In genomic region chr16:71540-72341, GRCh38 we compare ENCODE assay signal across 8 cellular contexts. TPM values are rescaled to one million over a fixed set of nuclear protein-coding genes. Genes with fewer than 3 reads are reported as not detected.
A peak's percentile ranks its signal among the peaks of the same experiment; 100 is the strongest.
DNase-seq lines count a peak whose midpoint lies in the region; ATAC-seq, FAIRE-seq and TF ChIP-seq lines count a peak whose summit lies in the region.

No MANE protein-coding gene starts in this region.

- peak overlapping the region; percentile 49 for H2AFZ ChIP-seq in astrocyte (ENCODE audit: low read depth, low read length)

- FAIRE-seq in A204.1 (lab: Jason Lieb, UNC) (peak; percentile 52), astrocyte (lab: Jason Lieb, UNC) (no peak)

- peaks cover 43% of the 10 kb centered on the region for H3K4me1 Mint-ChIP-seq in astrocyte (ENCODE audit: low read depth, unreplicated experiment)

- H3K9me3 Mint-ChIP-seq in astrocyte (ENCODE audit: unreplicated experiment) = no peaks in the 10 kb centered on the region

- DNase-seq in HFF-Myc (ENCODE audit: extremely low read depth, low read depth) (no peak), astrocyte (ENCODE audit: low read depth) (peak; percentile 64), spleen (no peak), OCI-M1 (lab: John Stamatoyannopoulos, UW) (no peak)

- H3K27ac Mint-ChIP-seq in astrocyte (ENCODE audit: unreplicated experiment) = peak overlapping the region; percentile 72

- no peak for TF ChIP-seq POLR2A in spleen (IDR thresholded peaks at IDR 0.05)

- H3K9me3 ChIP-seq in astrocyte (ENCODE audit: insufficient read depth, low read depth, low read length) = no peaks in the 10 kb centered on the region
- no peaks in the 10 kb centered on the region for H3K9me3 ChIP-seq in iPS-18c (ENCODE audit: control insufficient read depth, insufficient read depth, low read length)
- no peaks in the 10 kb centered on the region for H3K9me3 ChIP-seq in spleen

- intact Hi-C loops in spleen (cut with DNase I; ENCODE audit: low total_unique reads) = no loop called here

- peaks cover 51% of the 10 kb centered on the region for H4K20me1 ChIP-seq in astrocyte (ENCODE audit: insufficient read depth, low read length)

- no peaks in the 10 kb centered on the region for H3K36me3 Mint-ChIP-seq in astrocyte (ENCODE audit: low read depth, unreplicated experiment)

- H3K4me1 ChIP-seq in astrocyte (ENCODE audit: insufficient read depth, low read length) (peaks cover 49% of the 10 kb centered on the region), spleen (peaks cover 8 to 86% (median 44%) of the 10 kb centered on the region in 6 donors)

- H3K27me3 ChIP-seq in astrocyte (ENCODE audit: insufficient read depth, low read length) (no peaks in the 10 kb centered on the region), spleen (replicated peaks in 1 of 7) (peaks cover 0 to 40% (median 10%) of the 10 kb centered on the region in 7 donors)

- H3K27ac ChIP-seq in astrocyte (ENCODE audit: low read depth, low read length) = peak overlapping the region; percentile 54
- peak overlapping the region; percentile 19 to 94 (median 76) for H3K27ac ChIP-seq in spleen

- H3K4me3 ChIP-seq in HFF-Myc (replicated peaks; ENCODE audit: low read depth, low read length) (peak overlapping the region; percentile 63), astrocyte (ENCODE audit: insufficient read depth, low read depth, low read length) (peak overlapping the region; percentile 81), iPS-18c (ENCODE audit: insufficient read depth, low read depth, low read length) (peak overlapping the region; percentile 71), spleen (peak overlapping the region; percentile 22 to 70 (median 44))

- no peaks in the 10 kb centered on the region for H3K27me3 Mint-ChIP-seq in astrocyte (ENCODE audit: low read depth, unreplicated experiment)

- WGBS in spleen, 5 donors = 18 to 30% (median 25%) methylated on average over 28 to 47 of the region's 47 CpGs

- H3K9ac ChIP-seq in astrocyte (ENCODE audit: low read length) = peak overlapping the region; percentile 84

- ATAC-seq in HG02678 (IDR thresholded peaks at IDR 0.05; ENCODE audit: unreplicated experiment) (no peak), HG03521 (IDR thresholded peaks at IDR 0.05; ENCODE audit: unreplicated experiment) (no peak)

- TF ChIP-seq CTCF in HFF-Myc (IDR thresholded peaks at IDR 0.05; ENCODE audit: low read depth, low read length, missing control alignments) = no peak
- TF ChIP-seq CTCF in astrocyte (IDR thresholded peaks at IDR 0.05; ENCODE audit: insufficient read depth, low read depth, low read length) = no peak
- TF ChIP-seq CTCF in spleen (IDR thresholded peaks at IDR 0.05 in 8 of 11, conservative IDR thresholded peaks at IDR 0.05 in 3 of 11) = no peak

- H3K36me3 ChIP-seq in astrocyte (ENCODE audit: insufficient read depth, low read length) (no peaks in the 10 kb centered on the region), spleen (no peaks in the 10 kb centered on the region)

- H3K4me2 ChIP-seq in astrocyte (ENCODE audit: low read length) = peak overlapping the region; percentile 96

- H3K4me3 Mint-ChIP-seq in astrocyte (ENCODE audit: unreplicated experiment) = peak overlapping the region; percentile 91

- peaks cover 52% of the 10 kb centered on the region for H3K79me2 ChIP-seq in astrocyte (ENCODE audit: insufficient read depth, low read length)

RNA-seq across cellular contexts. Expression of gene RHBDF1, which starts 0.7 kb away (rescaled TPM):
- 45.6 and 55.5 TPM in 2 replicates for total RNA-seq in astrocyte
- total RNA-seq in spleen = 10 to 100 TPM in 4 of 7 donors, 1 to 10 TPM in 3; 6.5 to 23.0 (median 14.9) TPM
- polyA plus RNA-seq in spleen = 10 to 100 TPM in 1 of 3 donors, 1 to 10 TPM in 2; 7.0 to 11.4 (median 9.2) TPM

RNA-seq across cellular contexts. Expression of gene MPG, which starts 6.3 kb away (rescaled TPM):
- total RNA-seq in astrocyte (56.5 and 62.7 TPM in 2 replicates), spleen (10 to 100 TPM; 34.8 to 82.4 (median 50.0) TPM)
- 100 to 1,000 TPM; 115 to 122 (median 121) TPM for polyA plus RNA-seq in spleen

RNA-seq across cellular contexts. Expression of gene SNRNP25, which starts 18.1 kb away (rescaled TPM):
- total RNA-seq in astrocyte (34.1 and 35.9 TPM in 2 replicates), spleen (10 to 100 TPM; 13.6 to 25.1 (median 17.2) TPM)
- polyA plus RNA-seq in spleen = 10 to 100 TPM; 39.8 to 48.1 (median 46.6) TPM

RNA-seq across cellular contexts. Expression of gene POLR3K, which starts 18.3 kb away (rescaled TPM):
- total RNA-seq in astrocyte (9.6 and 12.2 TPM in 2 replicates), spleen (10 to 100 TPM in 4 of 7 donors, 1 to 10 TPM in 3; 5.2 to 17.9 (median 13.2) TPM)
- polyA plus RNA-seq in spleen = 10 to 100 TPM; 13.1 to 24.1 (median 21.2) TPM
